In the genomic region with DNA sequence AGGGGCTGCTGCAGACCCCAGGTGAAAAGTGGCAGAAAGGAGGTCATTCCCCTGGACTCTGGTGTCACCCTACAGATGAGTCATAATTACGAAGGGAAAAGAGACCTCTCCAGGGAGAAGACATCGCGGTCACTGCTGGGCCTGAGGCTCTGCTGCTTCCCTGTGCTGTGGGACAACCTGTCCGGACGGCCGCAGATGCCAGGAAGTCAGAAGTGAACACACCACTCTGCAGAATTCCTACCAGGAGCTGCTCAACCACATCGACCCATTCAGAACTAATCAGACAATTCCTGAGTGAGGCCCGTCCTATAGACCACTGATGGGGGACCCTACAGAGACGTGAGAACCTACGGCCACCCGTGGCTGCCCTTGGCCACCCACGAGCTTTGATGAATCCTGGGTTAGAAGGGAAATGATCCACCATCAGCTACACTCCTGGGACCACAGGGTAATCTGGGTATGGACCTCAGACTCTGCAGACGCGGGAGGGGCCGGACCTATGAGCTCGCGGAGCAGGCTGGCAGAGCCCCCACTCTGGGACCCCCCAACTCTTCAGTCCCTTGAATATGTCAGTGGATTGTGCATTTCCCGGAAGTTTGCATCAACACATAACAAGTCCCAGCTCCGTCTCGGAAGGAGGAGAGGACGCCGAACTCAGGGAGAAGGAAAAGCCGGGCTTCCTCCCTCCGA, we compare ENCODE assay signal across 5 cellular contexts.
"Had no signal": no experiment of that assay in that cellular context is flagged by ENCODE, and none has a peak within 500 bp of the region (broad histone marks: within the 10 kb centered on the region; RNA-seq: fewer than 3 reads in every experiment).

No MANE protein-coding gene starts in this region.

- H3K4me1 Mint-ChIP-seq: H9 had no signal

- DNase-seq: GM23248, H9, HCEC 1CT, IMR-90 had no signal

- H3K27ac ChIP-seq: GM23248 had no signal

- H3K4me3 ChIP-seq: GM23248, K562 had no signal

- H3K4me3 Mint-ChIP-seq: H9 had no signal

- H2AFZ ChIP-seq: GM23248 had no signal

- H3K27ac Mint-ChIP-seq: H9 had no signal

- ATAC-seq: K562 had no signal
